ENCODE assay signal across 20 cellular contexts in genomic region chr1:9639190-9639589, GRCh38. TPM values are rescaled to one million over a fixed set of nuclear protein-coding genes. Genes with fewer than 3 reads are reported as not detected.
DNase-seq lines count a peak whose midpoint lies in the region; ATAC-seq and TF ChIP-seq lines count a peak whose summit lies in the region.
"Had no signal": no experiment of that assay in that cellular context is flagged by ENCODE, and none has a peak within 500 bp of the region (broad histone marks: within the 10 kb centered on the region; RNA-seq: fewer than 3 reads in every experiment).

No MANE protein-coding gene starts in this region.

- no peaks in the 10 kb centered on the region for H3K27me3 ChIP-seq in CD8-positive, alpha-beta T cell (ENCODE audit: insufficient read depth, low read length)
- H3K27me3 ChIP-seq: dorsolateral prefrontal cortex, SJSA1 had no signal

- no peaks in the 10 kb centered on the region for H3K27me3 Mint-ChIP-seq in activated CD4-positive, alpha-beta T cell treated with anti-CD3 and anti-CD28 coated beads, Interleukin-2, amount 10 ng/mL, durations not matched to agents 7 days and 5 days
- no peaks in the 10 kb centered on the region for H3K27me3 Mint-ChIP-seq in CD8-positive, alpha-beta T cell (ENCODE audit: low read depth)
- no peaks in the 10 kb centered on the region for H3K27me3 Mint-ChIP-seq in activated T-helper 1 cell treated with anti-CD3 and anti-CD28 coated beads, Interleukin-12 subunit alpha, Interleukin-12 subunit beta, Interleukin-2, Interleukin-4 antibody, amounts not matched to agents 30 ng/mL and 10 ng/mL and 1 ng/mL, durations not matched to agents 14 hours and 24 hours and 36 hours (ENCODE audit: insufficient read depth)
- no peaks in the 10 kb centered on the region for H3K27me3 Mint-ChIP-seq in naive thymus-derived CD8-positive, alpha-beta T cell
- H3K27me3 Mint-ChIP-seq: activated CD4-positive, alpha-beta memory T cell treated with anti-CD3 and anti-CD28 coated beads for 36 hours had no signal

- no peak for DNase-seq in activated CD4-positive, alpha-beta T cell treated with anti-CD3 and anti-CD28 coated beads, Interleukin-2, amount 10 ng/mL, durations not matched to agents 7 days and 5 days
- no peak for DNase-seq in activated CD4-positive, alpha-beta T cell treated with anti-CD3 and anti-CD28 coated beads for 4 hours
- DNase-seq in CD8-positive, alpha-beta T cell, result no peak
- no peak for DNase-seq in activated T-helper 1 cell treated with anti-CD3 and anti-CD28 coated beads, Interleukin-12 subunit alpha, Interleukin-12 subunit beta, Interleukin-2, Interleukin-4 antibody, amounts not matched to agents 30 ng/mL and 10 ng/mL and 1 ng/mL, durations not matched to agents 14 hours and 24 hours and 36 hours (ENCODE audit: low spot score)
- DNase-seq in naive thymus-derived CD8-positive, alpha-beta T cell, result peak in 1 of 10 donors; percentile 33
- DNase-seq in posterior vena cava (ENCODE audit: low spot score) (no peak), NCI-H510A (lab: John Stamatoyannopoulos, UW) (no peak)
- DNase-seq: activated CD4-positive, alpha-beta memory T cell treated with anti-CD3 and anti-CD28 coated beads for 36 hours; activated T-cell treated with anti-CD3 and anti-CD28 coated beads, Interleukin-2, amount 50 U/mL, for 1 hour; dorsolateral prefrontal cortex; H7; NCI-H1092; NCI-H187; psoas muscle; stimulated activated CD8-positive, alpha-beta memory T cell treated with anti-CD3 and anti-CD28 coated beads, Interleukin-4, amount 100 ng/mL, for 48 hours; substantia nigra had no signal

- ATAC-seq in CD8-positive, alpha-beta T cell, result peak; percentile 39
- peak; percentile 51 to 58 for ATAC-seq in naive thymus-derived CD8-positive, alpha-beta T cell
- ATAC-seq in GM21723 (IDR thresholded peaks at IDR 0.05; ENCODE audit: unreplicated experiment), result no peak
- ATAC-seq: A549, psoas muscle had no signal

- H3K36me3 ChIP-seq in CD8-positive, alpha-beta T cell (ENCODE audit: insufficient read depth, low read length), result peaks cover 5% of the 10 kb centered on the region
- H3K36me3 ChIP-seq: SJSA1 had no signal

- POLR2A ChIA-PET in activated CD4-positive, alpha-beta T cell treated with anti-CD3 and anti-CD28 coated beads, Interleukin-2, amount 10 ng/mL, durations not matched to agents 7 days and 5 days (lab: Charles Lee), result no interaction called here
- POLR2A ChIA-PET in CD8-positive, alpha-beta T cell (lab: Charles Lee), result interaction anchor here (0.7 to 15.9 kb wide), 4 partner anchors 8 to 52 kb away, joined by 3 to 357 read pairs (median 7); partner anchors contain the start of gene PIK3CD
- POLR2A ChIA-PET in naive thymus-derived CD8-positive, alpha-beta T cell (lab: Charles Lee), result interaction anchor here (0.7 to 46.7 kb wide), 6 partner anchors 5 to 267 kb away, joined by 5 to 1921 read pairs (median 42); partner anchors contain the start of gene PIK3CD

- peaks cover 4% of the 10 kb centered on the region for H3K9me3 Mint-ChIP-seq in activated CD4-positive, alpha-beta T cell treated with anti-CD3 and anti-CD28 coated beads, Interleukin-2, amount 10 ng/mL, durations not matched to agents 7 days and 5 days
- H3K9me3 Mint-ChIP-seq in CD8-positive, alpha-beta T cell, result no peaks in the 10 kb centered on the region
- peaks cover 5% of the 10 kb centered on the region for H3K9me3 Mint-ChIP-seq in activated T-helper 1 cell treated with anti-CD3 and anti-CD28 coated beads, Interleukin-12 subunit alpha, Interleukin-12 subunit beta, Interleukin-2, Interleukin-4 antibody, amounts not matched to agents 30 ng/mL and 10 ng/mL and 1 ng/mL, durations not matched to agents 14 hours and 24 hours and 36 hours
- peaks cover 0 to 3% (median 0%) of the 10 kb centered on the region in 9 donors for H3K9me3 Mint-ChIP-seq in naive thymus-derived CD8-positive, alpha-beta T cell
- H3K9me3 Mint-ChIP-seq: activated CD4-positive, alpha-beta memory T cell treated with anti-CD3 and anti-CD28 coated beads for 36 hours had no signal

- CTCF ChIA-PET in activated CD4-positive, alpha-beta T cell treated with anti-CD3 and anti-CD28 coated beads, Interleukin-2, amount 10 ng/mL, durations not matched to agents 7 days and 5 days (lab: Charles Lee), result interaction anchor here (1.3 to 2.1 kb wide), 2 partner anchors 13 to 26 kb away, joined by 4 to 7 read pairs; no protein-coding TSS in a partner anchor
- CTCF ChIA-PET in CD8-positive, alpha-beta T cell (lab: Charles Lee), result interaction anchor here (4.6 kb wide), 1 partner anchor 11 kb away, joined by 33 read pairs; no protein-coding TSS in a partner anchor

- intact Hi-C loops in CD8-positive, alpha-beta T cell (cut with DNase I, micrococcal nuclease), result loop anchor here in 1 of 2 experiments (2.0 kb wide), 1 partner anchor 14 kb away; no protein-coding TSS in a partner anchor
- intact Hi-C loops in activated T-helper 1 cell treated with anti-CD3 and anti-CD28 coated beads, Interleukin-12 subunit alpha, Interleukin-12 subunit beta, Interleukin-2, Interleukin-4 antibody, amounts not matched to agents 30 ng/mL and 10 ng/mL and 1 ng/mL, durations not matched to agents 14 hours and 24 hours and 36 hours (cut with micrococcal nuclease), result no loop called here
- intact Hi-C loops in posterior vena cava (cut with DNase I), result no loop called here

- H3K9me3 ChIP-seq in CD8-positive, alpha-beta T cell (ENCODE audit: low read length), result no peaks in the 10 kb centered on the region
- H3K9me3 ChIP-seq: A549, psoas muscle, SJSA1 had no signal

- peaks cover 72% of the 10 kb centered on the region for H3K36me3 Mint-ChIP-seq in activated CD4-positive, alpha-beta T cell treated with anti-CD3 and anti-CD28 coated beads, Interleukin-2, amount 10 ng/mL, durations not matched to agents 7 days and 5 days (ENCODE audit: low read depth)
- H3K36me3 Mint-ChIP-seq in CD8-positive, alpha-beta T cell, result peaks cover 57% of the 10 kb centered on the region
- peaks cover 51% of the 10 kb centered on the region for H3K36me3 Mint-ChIP-seq in activated T-helper 1 cell treated with anti-CD3 and anti-CD28 coated beads, Interleukin-12 subunit alpha, Interleukin-12 subunit beta, Interleukin-2, Interleukin-4 antibody, amounts not matched to agents 30 ng/mL and 10 ng/mL and 1 ng/mL, durations not matched to agents 14 hours and 24 hours and 36 hours (ENCODE audit: low read depth)
- peaks cover 3 to 66% (median 22%) of the 10 kb centered on the region in 3 donors for H3K36me3 Mint-ChIP-seq in naive thymus-derived CD8-positive, alpha-beta T cell

- peaks cover 80% of the 10 kb centered on the region for H3K4me1 Mint-ChIP-seq in activated CD4-positive, alpha-beta T cell treated with anti-CD3 and anti-CD28 coated beads, Interleukin-2, amount 10 ng/mL, durations not matched to agents 7 days and 5 days
- H3K4me1 Mint-ChIP-seq in CD8-positive, alpha-beta T cell (ENCODE audit: low read depth), result peaks cover 76% of the 10 kb centered on the region
- H3K4me1 Mint-ChIP-seq in activated T-helper 1 cell treated with anti-CD3 and anti-CD28 coated beads, Interleukin-12 subunit alpha, Interleukin-12 subunit beta, Interleukin-2, Interleukin-4 antibody, amounts not matched to agents 30 ng/mL and 10 ng/mL and 1 ng/mL, durations not matched to agents 14 hours and 24 hours and 36 hours (ENCODE audit: low read depth), result peaks cover 63% of the 10 kb centered on the region
- peaks cover 45 to 89% (median 85%) of the 10 kb centered on the region in 4 donors for H3K4me1 Mint-ChIP-seq in naive thymus-derived CD8-positive, alpha-beta T cell

- peak overlapping the region; percentile 9 for H3K27ac Mint-ChIP-seq in activated CD4-positive, alpha-beta T cell treated with anti-CD3 and anti-CD28 coated beads, Interleukin-2, amount 10 ng/mL, durations not matched to agents 7 days and 5 days
- peak overlapping the region; percentile 92 for H3K27ac Mint-ChIP-seq in CD8-positive, alpha-beta T cell
- peak overlapping the region; percentile 59 for H3K27ac Mint-ChIP-seq in activated T-helper 1 cell treated with anti-CD3 and anti-CD28 coated beads, Interleukin-12 subunit alpha, Interleukin-12 subunit beta, Interleukin-2, Interleukin-4 antibody, amounts not matched to agents 30 ng/mL and 10 ng/mL and 1 ng/mL, durations not matched to agents 14 hours and 24 hours and 36 hours
- H3K27ac Mint-ChIP-seq in naive thymus-derived CD8-positive, alpha-beta T cell, result peak overlapping the region; percentile 89 to 95 (median 92)
- H3K27ac Mint-ChIP-seq: activated CD4-positive, alpha-beta memory T cell treated with anti-CD3 and anti-CD28 coated beads for 36 hours had no signal

- no peak for TF ChIP-seq CTCF in CD8-positive, alpha-beta T cell (IDR thresholded peaks at IDR 0.05)

- peak overlapping the region; percentile 37 for H3K27ac ChIP-seq in CD8-positive, alpha-beta T cell (ENCODE audit: low read depth, low read length)
- H3K27ac ChIP-seq: A549, HL-60, psoas muscle, SJSA1 had no signal

- H3K4me3 ChIP-seq in CD8-positive, alpha-beta T cell (ENCODE audit: low read depth, low read length), result peak overlapping the region; percentile 5
- H3K4me3 ChIP-seq: A549, dorsolateral prefrontal cortex, psoas muscle, SJSA1 had no signal

- H3K4me1 ChIP-seq in CD8-positive, alpha-beta T cell (ENCODE audit: insufficient read depth, low read length), result peaks cover 82% of the 10 kb centered on the region
- H3K4me1 ChIP-seq: A549, psoas muscle, SJSA1 had no signal

- H3K4me3 Mint-ChIP-seq in activated CD4-positive, alpha-beta T cell treated with anti-CD3 and anti-CD28 coated beads, Interleukin-2, amount 10 ng/mL, durations not matched to agents 7 days and 5 days, result no peak overlapping the region
- H3K4me3 Mint-ChIP-seq in CD8-positive, alpha-beta T cell, result peak overlapping the region; percentile 61
- H3K4me3 Mint-ChIP-seq in activated T-helper 1 cell treated with anti-CD3 and anti-CD28 coated beads, Interleukin-12 subunit alpha, Interleukin-12 subunit beta, Interleukin-2, Interleukin-4 antibody, amounts not matched to agents 30 ng/mL and 10 ng/mL and 1 ng/mL, durations not matched to agents 14 hours and 24 hours and 36 hours, result peak overlapping the region; percentile 48
- peak overlapping the region; percentile 65 to 86 (median 76) for H3K4me3 Mint-ChIP-seq in naive thymus-derived CD8-positive, alpha-beta T cell
- H3K4me3 Mint-ChIP-seq: activated CD4-positive, alpha-beta memory T cell treated with anti-CD3 and anti-CD28 coated beads for 36 hours had no signal

RNA-seq across cellular contexts. Expression of gene PIK3CD, which starts 12.3 kb away (rescaled TPM):
- total RNA-seq in activated CD4-positive, alpha-beta T cell treated with anti-CD3 and anti-CD28 coated beads, Interleukin-2, amount 10 ng/mL, durations not matched to agents 7 days and 5 days, result 100 to 1,000 TPM; 222 to 242 TPM
- total RNA-seq in CD8-positive, alpha-beta T cell, result 100 to 1,000 TPM; 200 to 214 TPM
- 287 and 291 TPM in 2 replicates for total RNA-seq in activated T-helper 1 cell treated with anti-CD3 and anti-CD28 coated beads, Interleukin-12 subunit alpha, Interleukin-12 subunit beta, Interleukin-2, Interleukin-4 antibody, amounts not matched to agents 30 ng/mL and 10 ng/mL and 1 ng/mL, durations not matched to agents 14 hours and 24 hours and 36 hours
- total RNA-seq in naive thymus-derived CD8-positive, alpha-beta T cell, result 100 to 1,000 TPM; 334 to 343 TPM
- 100 to 1,000 TPM in 1 of 3 donors, 10 to 100 TPM in 2; 56.8 to 166 (median 87.4) TPM for polyA plus RNA-seq in naive thymus-derived CD8-positive, alpha-beta T cell
- 1 to 10 TPM; 7.9 to 9.2 TPM for total RNA-seq in posterior vena cava

RNA-seq across cellular contexts. Expression of gene TMEM201, which starts 50.5 kb away (rescaled TPM):
- total RNA-seq in activated CD4-positive, alpha-beta T cell treated with anti-CD3 and anti-CD28 coated beads, Interleukin-2, amount 10 ng/mL, durations not matched to agents 7 days and 5 days, result 10 to 100 TPM; 17.1 to 17.9 TPM
- 10 to 100 TPM; 10.7 to 11.5 TPM for total RNA-seq in CD8-positive, alpha-beta T cell
- total RNA-seq in activated T-helper 1 cell treated with anti-CD3 and anti-CD28 coated beads, Interleukin-12 subunit alpha, Interleukin-12 subunit beta, Interleukin-2, Interleukin-4 antibody, amounts not matched to agents 30 ng/mL and 10 ng/mL and 1 ng/mL, durations not matched to agents 14 hours and 24 hours and 36 hours, result 36.7 and 38.7 TPM in 2 replicates
- total RNA-seq in naive thymus-derived CD8-positive, alpha-beta T cell, result 1 to 10 TPM; 8.8 to 9.2 TPM
- polyA plus RNA-seq in naive thymus-derived CD8-positive, alpha-beta T cell, result 1 to 10 TPM in 2 of 3 donors, under 1 TPM in 1; 0.73 to 2.2 (median 1.1) TPM
- 1 to 10 TPM; 6.1 to 6.9 TPM for total RNA-seq in posterior vena cava

Comparison
In these comparisons a context has a peak if more than half of its experiments do, and no peak if none do; other contexts are left out.
1. H3K27ac Mint-ChIP-seq: peak in every context shown above with its lines; median percentile 92 in CD8-positive, alpha-beta T cell; 92 in naive thymus-derived CD8-positive, alpha-beta T cell; 59 in activated T-helper 1 cell treated with anti-CD3 and anti-CD28 coated beads, Interleukin-12 subunit alpha, Interleukin-12 subunit beta, Interleukin-2, Interleukin-4 antibody, amounts not matched to agents 30 ng/mL and 10 ng/mL and 1 ng/mL, durations not matched to agents 14 hours and 24 hours and 36 hours; 9 in activated CD4-positive, alpha-beta T cell treated with anti-CD3 and anti-CD28 coated beads, Interleukin-2, amount 10 ng/mL, durations not matched to agents 7 days and 5 days.
2. RNA of gene PIK3CD, which starts 12.3 kb away (total RNA-seq): 334 to 343 TPM in naive thymus-derived CD8-positive, alpha-beta T cell, 287 to 291 TPM in activated T-helper 1 cell treated with anti-CD3 and anti-CD28 coated beads, Interleukin-12 subunit alpha, Interleukin-12 subunit beta, Interleukin-2, Interleukin-4 antibody, amounts not matched to agents 30 ng/mL and 10 ng/mL and 1 ng/mL, durations not matched to agents 14 hours and 24 hours and 36 hours, 222 to 242 TPM in activated CD4-positive, alpha-beta T cell treated with anti-CD3 and anti-CD28 coated beads, Interleukin-2, amount 10 ng/mL, durations not matched to agents 7 days and 5 days and 200 to 214 TPM in CD8-positive, alpha-beta T cell; 7.9 to 9.2 TPM in posterior vena cava; every median in the first group is over 10 times any median in the second.